ENCODE assay signal across 23 cellular contexts in the genomic region with DNA sequence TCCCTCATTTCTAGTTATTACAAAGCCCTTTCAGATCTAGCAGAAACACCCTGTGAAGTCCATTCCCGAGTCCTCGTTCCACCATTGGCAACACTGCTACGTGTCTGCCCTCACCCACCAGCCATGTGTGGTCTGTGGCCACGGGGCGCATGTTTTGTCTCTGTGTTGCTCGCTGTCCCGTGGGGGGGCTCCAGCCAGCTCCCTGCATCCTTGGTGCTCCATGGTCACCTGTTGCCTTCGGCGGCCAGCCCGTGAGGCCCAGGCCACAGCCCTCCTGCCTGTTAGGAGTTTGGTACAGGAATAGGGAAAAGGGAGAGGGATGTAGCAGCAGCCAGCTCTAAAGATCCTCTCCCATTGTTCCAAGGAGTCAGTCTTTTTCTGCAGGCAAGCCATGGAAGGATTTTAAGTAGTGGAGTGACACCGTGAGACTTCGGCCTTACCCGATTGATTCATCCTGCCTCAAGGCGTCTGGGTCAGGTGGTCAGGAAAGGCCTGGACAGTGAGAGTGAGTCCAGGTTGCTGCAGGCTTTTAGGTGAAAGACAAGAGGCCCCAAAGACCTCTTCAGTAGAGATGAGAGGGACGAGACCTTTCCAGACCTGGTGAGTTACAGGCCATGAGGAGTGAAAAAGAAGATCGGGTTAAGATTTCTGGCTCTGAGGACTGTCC. TPM values are rescaled to one million over a fixed set of nuclear protein-coding genes. Genes with fewer than 3 reads are reported as not detected.
DNase-seq lines count a peak whose midpoint lies in the region; ATAC-seq and TF ChIP-seq lines count a peak whose summit lies in the region.
"Had no signal": no experiment of that assay in that cellular context is flagged by ENCODE, and none has a peak within 500 bp of the region (broad histone marks: within the 10 kb centered on the region; RNA-seq: fewer than 3 reads in every experiment).

No MANE protein-coding gene starts in this region.

- H3K27ac Mint-ChIP-seq in glutamatergic neuron (ENCODE audit: unreplicated experiment), result peak overlapping the region; percentile 52

- no peak overlapping the region for H2AFZ ChIP-seq in GM23248

- 94 to 96% (median 95%) methylated on average over 16 of the region's 16 CpGs for WGBS in heart left ventricle, 4 donors
- WGBS in psoas muscle, 3 donors, result 76 to 91% (median 76%) methylated on average over 16 of the region's 16 CpGs
- WGBS in GM23248 (ENCODE audit: low coverage in 1 of 2, low lambda C conversion rate in 2 of 2, missing lambda C conversion rate in 2 of 2), 2 experiments, result 95 to 97% methylated on average over 16 of the region's 16 CpGs

- H3K4me3 Mint-ChIP-seq in glutamatergic neuron (ENCODE audit: unreplicated experiment), result no peak overlapping the region
- H3K4me3 Mint-ChIP-seq: CD8-positive, alpha-beta memory T cell had no signal

- H3K4me1 ChIP-seq in heart left ventricle (peaks cover 4 to 48% (median 16%) of the 10 kb centered on the region in 12 donors), HEK293 (ENCODE audit: control insufficient read depth, insufficient read depth, low read length) (no peaks in the 10 kb centered on the region; the same call in 1 of the 2 replicates), psoas muscle (peaks cover 47% of the 10 kb centered on the region), GM23248 (ENCODE audit: insufficient read depth) (peaks cover 2% of the 10 kb centered on the region; the same call in 1 of the 2 replicates)

- H3K9me3 ChIP-seq in heart left ventricle (peaks cover 0 to 22% (median 4%) of the 10 kb centered on the region in 12 donors), HEK293 (ENCODE audit: control insufficient read depth, insufficient read depth, low read depth, low read length) (no peaks in the 10 kb centered on the region), psoas muscle (no peaks in the 10 kb centered on the region), GM23248 (ENCODE audit: low read depth) (no peaks in the 10 kb centered on the region)
- H3K9me3 ChIP-seq: SJSA1 had no signal

- no peak for TF ChIP-seq POLR2A in heart left ventricle (IDR thresholded peaks at IDR 0.05)

- peaks cover 4% of the 10 kb centered on the region for H3K27me3 Mint-ChIP-seq in glutamatergic neuron (ENCODE audit: unreplicated experiment)
- H3K27me3 Mint-ChIP-seq: CD8-positive, alpha-beta memory T cell had no signal

- H3K4me2 ChIP-seq in GM23248 (ENCODE audit: unreplicated experiment), result no peak overlapping the region
- H3K4me2 ChIP-seq: BLaER1 treated with 17β-estradiol and CSF1 and Interleukin-3, amounts not matched to agents 10 nM and 100 nM had no signal

- peak in 2 of 5 donors; percentile 28 to 32 for DNase-seq in heart left ventricle
- DNase-seq in Right ventricle myocardium superior, result no peak
- no peak for DNase-seq in glutamatergic neuron
- DNase-seq in psoas muscle, result peak in 1 of 2 donors; percentile 19
- no peak for DNase-seq in GM23248
- DNase-seq in RPMI8226, result no peak
- DNase-seq: Calu3; CD8-positive, alpha-beta memory T cell; DMS153; GDM1; H7; KG1; NCI-H1105; NCI-H146; NCI-H2029 treated with DMSO at 0.1 percent for 48 hours; NCI-H226; NCI-H510A treated with DMSO at 0.1 percent for 48 hours; NCI-H748 treated with DMSO at 0.1 percent for 48 hours had no signal

- H3K36me3 ChIP-seq in heart left ventricle, result peaks cover 0 to 62% (median 32%) of the 10 kb centered on the region in 9 donors
- peaks cover 0 to 3% of the 10 kb centered on the region in 2 experiments; a peak in 1 of 3 replicates for H3K36me3 ChIP-seq in HEK293 (ENCODE audit: control insufficient read depth in 2 of 2, insufficient read depth in 1 of 2, low read length in 2 of 2)
- peaks cover 0 to 14% of the 10 kb centered on the region in 2 donors for H3K36me3 ChIP-seq in psoas muscle (ENCODE audit: insufficient read depth in 1 of 2, low read depth in 1 of 2)
- H3K36me3 ChIP-seq in GM23248 (ENCODE audit: low read depth), result no peaks in the 10 kb centered on the region

- peaks cover 7% of the 10 kb centered on the region for H3K4me1 Mint-ChIP-seq in glutamatergic neuron (ENCODE audit: low read depth, unreplicated experiment)
- H3K4me1 Mint-ChIP-seq: CD8-positive, alpha-beta memory T cell had no signal

- CTCF ChIA-PET in HEK293 (lab: Yijun Ruan, JAX), result no interaction called here

- no peak for TF ChIP-seq CTCF in heart left ventricle (IDR thresholded peaks at IDR 0.05)
- no peak for TF ChIP-seq CTCF in HEK293 (tag by site-specific recombination; IDR thresholded peaks at IDR 0.05)
- no peak for TF ChIP-seq CTCF in glutamatergic neuron (IDR thresholded peaks at IDR 0.05; ENCODE audit: partially characterized antibody, unreplicated experiment)
- TF ChIP-seq CTCF in psoas muscle (IDR thresholded peaks at IDR 0.05), result no peak

- H3K79me2 ChIP-seq in GM23248 (ENCODE audit: insufficient read depth), result no peaks in the 10 kb centered on the region

- H3K27me3 ChIP-seq in heart left ventricle, result no peaks in the 10 kb centered on the region
- H3K27me3 ChIP-seq in psoas muscle (ENCODE audit: insufficient read depth in 3 of 3, low read length in 2 of 3), result no peaks in the 10 kb centered on the region
- H3K27me3 ChIP-seq in GM23248 (replicated peaks; ENCODE audit: insufficient read depth), result no peaks in the 10 kb centered on the region
- H3K27me3 ChIP-seq: BLaER1 treated with 17β-estradiol and CSF1 and Interleukin-3, amounts not matched to agents 10 nM and 100 nM; SJSA1 had no signal

- H3K9me2 ChIP-seq in GM23248 (ENCODE audit: insufficient read depth), result no peaks in the 10 kb centered on the region

- in situ Hi-C loops in GM23248 (cut with MboI), result no loop called here

- intact Hi-C loops in heart left ventricle (cut with DNase I), result no loop called here
- intact Hi-C loops in Right ventricle myocardium superior (cut with DNase I), result no loop called here
- intact Hi-C loops in psoas muscle (cut with DNase I), result no loop called here

- no peak for ATAC-seq in heart left ventricle
- ATAC-seq in Right ventricle myocardium superior (ENCODE audit: poor library complexity), result no peak
- ATAC-seq in psoas muscle, result no peak
- no peak for ATAC-seq in HG03045 (IDR thresholded peaks at IDR 0.05; ENCODE audit: unreplicated experiment)

- POLR2A ChIA-PET in HEK293 (lab: Yijun Ruan, JAX), result no interaction called here

- peaks cover 2% of the 10 kb centered on the region for H3K9me3 Mint-ChIP-seq in glutamatergic neuron (ENCODE audit: unreplicated experiment)

- H3F3A ChIP-seq in GM23248 (ENCODE audit: insufficient read depth), result no peaks in the 10 kb centered on the region

- H3K4me3 ChIP-seq in heart left ventricle, result no peak overlapping the region
- H3K4me3 ChIP-seq in HEK293 (ENCODE audit: low read depth, low read length), result no peak overlapping the region
- no peak overlapping the region for H3K4me3 ChIP-seq in psoas muscle
- H3K4me3 ChIP-seq in GM23248, result no peak overlapping the region
- H3K4me3 ChIP-seq: BLaER1 treated with 17β-estradiol and CSF1 and Interleukin-3, amounts not matched to agents 10 nM and 100 nM; SJSA1 had no signal

- no peak overlapping the region for H3K9ac ChIP-seq in GM23248
- H3K9ac ChIP-seq: BLaER1 treated with 17β-estradiol and CSF1 and Interleukin-3, amounts not matched to agents 10 nM and 100 nM had no signal

- H3K27ac ChIP-seq in heart left ventricle, result peak overlapping the region in 11 of 12 donors; percentile 52 to 92 (median 74)
- H3K27ac ChIP-seq in HEK293 (ENCODE audit: extremely low read depth, low read depth, low read length), result no peak overlapping the region
- peak overlapping the region; percentile 70 for H3K27ac ChIP-seq in psoas muscle
- H3K27ac ChIP-seq in GM23248, result no peak overlapping the region
- H3K27ac ChIP-seq: 22Rv1; BLaER1 treated with 17β-estradiol and CSF1 and Interleukin-3, amounts not matched to agents 10 nM and 100 nM; SJSA1 had no signal

- no peaks in the 10 kb centered on the region for H3K36me3 Mint-ChIP-seq in glutamatergic neuron (ENCODE audit: unreplicated experiment)

- no peaks in the 10 kb centered on the region for H4K20me1 ChIP-seq in GM23248 (ENCODE audit: insufficient read depth)

TF ChIP-seq in HEK293, 187 proteins besides CTCF, POLR2A, EP300 and RAD21:
- TF ChIP-seq ZFP41 (tag by site-specific recombination; IDR thresholded peaks at IDR 0.05; ENCODE audit: borderline replicate concordance) (no peak), WT1 (tag by site-specific recombination; IDR thresholded peaks at IDR 0.05) (no peak), GFI1B (tag by site-specific recombination; IDR thresholded peaks at IDR 0.05) (no peak), ZNF529 (tag by site-specific recombination; IDR thresholded peaks at IDR 0.05; ENCODE audit: insufficient replicate concordance) (no peak), ZFHX2 (tag by site-specific recombination; conservative IDR thresholded peaks at IDR 0.05) (no peak), SCRT2 (tag by site-specific recombination; IDR thresholded peaks at IDR 0.05) (peak; percentile 62)

RNA-seq across cellular contexts. Expression of gene TPCN1, which starts 30.3 kb away (rescaled TPM):
- total RNA-seq in heart left ventricle (100 to 1,000 TPM in 4 of 9 donors, 10 to 100 TPM in 5; 52.1 to 136 (median 92.0) TPM), Right ventricle myocardium superior (128 TPM), glutamatergic neuron (ENCODE audit: unreplicated experiment) (7.9 TPM), psoas muscle (10 to 100 TPM; 24.9 to 36.2 (median 27.0) TPM)
- polyA plus RNA-seq in heart left ventricle (10 to 100 TPM; 22.6 to 75.1 TPM), psoas muscle (10 to 100 TPM in 2 of 3 donors, 1 to 10 TPM in 1; 7.6 to 33.7 (median 18.2) TPM), GM23248 (2016; fragmentation: Nextera tagmentation; extraction: Ambion mirVana) (15.9 and 17.6 TPM in 2 replicates)
- total RNA-seq in GM23248 (2014; rRNA removed; shearing (Covaris generic)), result 9.0 and 11.6 TPM in 2 replicates

Comparison
In these comparisons a context has a peak if more than half of its experiments do, and no peak if none do; other contexts are left out.
1. H3K27ac ChIP-seq: peak in heart left ventricle (11 of 12) and psoas muscle (single experiment); none in HEK293 (single experiment) and GM23248 (single experiment).